Comparison of ENCODE assay signal across 25 cellular contexts in the genomic region with DNA sequence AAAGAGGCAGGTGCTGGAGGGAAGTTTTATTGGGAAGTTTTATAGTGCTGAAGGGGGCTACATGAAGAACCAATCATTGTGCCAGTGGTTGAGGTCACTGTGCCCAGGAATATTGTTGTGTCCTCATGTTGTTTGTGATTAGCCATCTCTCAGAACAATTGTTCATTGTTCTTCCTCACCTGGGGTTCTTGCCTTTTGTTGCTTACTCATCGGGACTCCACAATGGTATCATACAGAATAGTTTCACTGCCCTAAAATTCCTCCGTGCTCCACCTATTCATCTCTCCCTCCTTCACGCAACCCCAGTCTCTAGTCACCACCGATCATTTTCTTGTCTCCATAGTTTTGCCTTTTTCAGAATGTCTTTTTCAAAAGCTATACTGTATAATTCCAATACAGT.
"Had no signal": no experiment of that assay in that cellular context is flagged by ENCODE, and none has a peak within 500 bp of the region (broad histone marks: within the 10 kb centered on the region; RNA-seq: fewer than 3 reads in every experiment).

No MANE protein-coding gene starts in this region.

- H3K27me3 ChIP-seq: brain microvascular endothelial cell, dorsolateral prefrontal cortex, sigmoid colon had no signal

- H3K4me1 Mint-ChIP-seq: activated T-helper 17 cell treated with anti-CD3 and anti-CD28 coated beads, Interleukin-2, amount 50 U/mL, for 72 hours; central memory CD8-positive, alpha-beta T cell; natural killer cell; stimulated activated naive B cell treated with anti-CD40 and anti-IgM and Interleukin-4, amounts not matched to agents 10 μg/mL and 1 μg/mL and 100 μg/mL, for 72 hours; WTC11 had no signal

- H3K4me3 ChIP-seq: dorsolateral prefrontal cortex, left ventricle myocardium inferior, sigmoid colon, smooth muscle cell had no signal

- H3K27ac ChIP-seq: brain microvascular endothelial cell, dorsolateral prefrontal cortex, left ventricle myocardium inferior, sigmoid colon had no signal

- H3K4me2 ChIP-seq: smooth muscle cell had no signal

- H3K27me3 Mint-ChIP-seq: activated T-cell treated with anti-CD3 and anti-CD28 coated beads, Interleukin-2, amount 50 U/mL, for 24 hours; central memory CD8-positive, alpha-beta T cell; progenitor cell of endocrine pancreas had no signal

- H3K4me1 ChIP-seq: left ventricle myocardium inferior, sigmoid colon had no signal

- H3K27ac Mint-ChIP-seq: activated naive CD4-positive, alpha-beta T cell treated with anti-CD3 and anti-CD28 coated beads, Interleukin-2, amount 50 U/mL, for 72 hours; activated T-cell treated with anti-CD3 and anti-CD28 coated beads, Interleukin-2, amount 50 U/mL, for 24 hours; activated T-helper 17 cell treated with anti-CD3 and anti-CD28 coated beads, Interleukin-2, amount 50 U/mL, for 72 hours; natural killer cell; progenitor cell of endocrine pancreas; stimulated activated naive B cell treated with anti-CD40 and anti-IgM and Interleukin-4, amounts not matched to agents 10 μg/mL and 1 μg/mL and 100 μg/mL, for 72 hours; WTC11 had no signal

- DNase-seq: activated CD4-positive, alpha-beta T cell treated with anti-CD3 and anti-CD28 coated beads, Interleukin-2, amount 50 U/mL, for 4 hours; activated CD8-positive, alpha-beta memory T cell treated with anti-CD3 and anti-CD28 coated beads for 24 hours; activated CD8-positive, alpha-beta memory T cell treated with anti-CD3 and anti-CD28 coated beads, Interleukin-2, amount 50 U/mL, for 4 hours; activated T-cell treated with anti-CD3 and anti-CD28 coated beads, Interleukin-2, amount 50 U/mL, for 24 hours; aorta; brain microvascular endothelial cell; dorsolateral prefrontal cortex; erythroblast; foreskin fibroblast; left ventricle myocardium inferior; midbrain; natural killer cell; retina; sigmoid colon; stimulated activated CD4-positive, alpha-beta T cell treated with anti-CD3 and anti-CD28 coated beads, Interleukin-15, amount 100 ng/mL, for 24 hours; stimulated activated CD8-positive, alpha-beta memory T cell treated with anti-CD3 and anti-CD28 coated beads, Interleukin-4, amount 100 ng/mL, for 48 hours; stimulated activated naive B cell treated with anti-CD40 and anti-IgM and Interleukin-4, amounts not matched to agents 10 μg/mL and 1 μg/mL and 100 μg/mL, for 72 hours; T-helper 9 cell; trophoblast cell had no signal

- H3K36me3 ChIP-seq: brain microvascular endothelial cell, left ventricle myocardium inferior, sigmoid colon had no signal

- ATAC-seq: activated naive CD4-positive, alpha-beta T cell treated with anti-CD3 and anti-CD28 coated beads, Interleukin-2, amount 50 U/mL, for 72 hours; activated T-helper 17 cell treated with anti-CD3 and anti-CD28 coated beads, Interleukin-2, amount 50 U/mL, for 72 hours; natural killer cell; stimulated activated naive B cell treated with anti-CD40 and anti-IgM and Interleukin-4, amounts not matched to agents 10 μg/mL and 1 μg/mL and 100 μg/mL, for 72 hours; WTC11 had no signal

- H3K4me3 Mint-ChIP-seq: activated T-cell treated with anti-CD3 and anti-CD28 coated beads, Interleukin-2, amount 50 U/mL, for 24 hours; activated T-helper 17 cell treated with anti-CD3 and anti-CD28 coated beads, Interleukin-2, amount 50 U/mL, for 72 hours; central memory CD8-positive, alpha-beta T cell; natural killer cell; stimulated activated naive B cell treated with anti-CD40 and anti-IgM and Interleukin-4, amounts not matched to agents 10 μg/mL and 1 μg/mL and 100 μg/mL, for 72 hours; WTC11 had no signal
